Comparison of ENCODE assay signal across 23 cellular contexts in the genomic region with DNA sequence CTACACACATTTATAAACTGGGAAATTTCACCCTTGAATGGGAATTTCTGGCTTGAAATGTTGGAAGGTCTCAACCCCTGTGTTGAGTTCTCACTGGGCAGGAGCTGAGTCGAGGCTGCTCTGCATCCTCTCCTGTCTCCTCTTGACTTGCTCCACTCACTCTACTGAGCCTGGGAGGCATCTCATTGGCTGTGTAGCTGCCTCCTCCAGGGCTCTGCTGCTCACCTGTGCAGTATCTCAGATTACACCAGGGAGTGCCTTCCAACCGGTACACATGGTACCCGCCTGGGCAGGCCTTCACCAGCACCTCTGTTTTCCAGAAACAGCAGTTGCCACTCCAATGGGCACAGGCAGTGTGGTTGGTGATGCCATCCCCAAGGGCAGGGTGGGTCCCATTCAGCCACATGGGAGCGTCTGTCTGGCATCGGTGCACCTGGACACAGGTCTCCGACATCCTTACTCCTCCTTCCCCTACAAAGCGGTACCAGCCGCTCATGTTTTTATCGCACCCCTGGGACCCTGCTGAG. TPM values are rescaled to one million over a fixed set of nuclear protein-coding genes. Genes with fewer than 3 reads are reported as not detected.
A peak's percentile ranks its signal among the peaks of the same experiment; 100 is the strongest.
DNase-seq lines count a peak whose midpoint lies in the region; ATAC-seq, FAIRE-seq and TF ChIP-seq lines count a peak whose summit lies in the region.
"Had no signal": no experiment of that assay in that cellular context is flagged by ENCODE, and none has a peak within 500 bp of the region (broad histone marks: within the 10 kb centered on the region; RNA-seq: fewer than 3 reads in every experiment).

No MANE protein-coding gene starts in this region.

- H3K36me3 ChIP-seq in GM23338 (ENCODE audit: insufficient read depth): no peaks in the 10 kb centered on the region
- H3K36me3 ChIP-seq: BLaER1 treated with 17β-estradiol and CSF1 and Interleukin-3, amounts not matched to agents 10 nM and 100 nM had no signal

- FAIRE-seq in GM12891 (lab: Jason Lieb, UNC): no peak
- FAIRE-seq: GM12878, GM18507 had no signal

- peak overlapping the region; percentile 59; the same call in 1 of the 2 replicates for H2AFZ ChIP-seq in GM23338

- POLR2A ChIA-PET in CD4-positive, alpha-beta T cell (lab: Charles Lee): no interaction called here

- H3K27ac Mint-ChIP-seq in GM23338: no peak overlapping the region
- no peak overlapping the region for H3K27ac Mint-ChIP-seq in CD4-positive, alpha-beta T cell
- H3K27ac Mint-ChIP-seq: CD8-positive, alpha-beta memory T cell; HFFc6; T-cell had no signal

- H3K27me3 Mint-ChIP-seq in GM23338 (ENCODE audit: insufficient read depth, low read depth, poor library complexity): no peaks in the 10 kb centered on the region
- H3K27me3 Mint-ChIP-seq in CD4-positive, alpha-beta T cell: no peaks in the 10 kb centered on the region
- H3K27me3 Mint-ChIP-seq: T-cell had no signal

- CTCF ChIA-PET in CD4-positive, alpha-beta T cell (lab: Charles Lee): no interaction called here

- no peak overlapping the region for H3K4me3 Mint-ChIP-seq in GM23338
- no peak overlapping the region for H3K4me3 Mint-ChIP-seq in CD4-positive, alpha-beta T cell
- H3K4me3 Mint-ChIP-seq: CD8-positive, alpha-beta memory T cell; HFFc6; T-cell had no signal

- no peaks in the 10 kb centered on the region for H3F3A ChIP-seq in GM23338 (replicated peaks; ENCODE audit: low read depth)

- no peaks in the 10 kb centered on the region for H3K36me3 Mint-ChIP-seq in GM23338 (ENCODE audit: low read depth)
- no peaks in the 10 kb centered on the region for H3K36me3 Mint-ChIP-seq in CD4-positive, alpha-beta T cell (ENCODE audit: low read depth)
- H3K36me3 Mint-ChIP-seq: CD8-positive, alpha-beta memory T cell; T-cell had no signal

- no peak overlapping the region for H3K27ac ChIP-seq in GM23338 (ENCODE audit: low read depth)
- H3K27ac ChIP-seq in VCaP: peak overlapping the region; percentile 74
- H3K27ac ChIP-seq in CD4-positive, alpha-beta T cell (ENCODE audit: low read depth, low read length): no peak overlapping the region
- H3K27ac ChIP-seq: BLaER1 treated with 17β-estradiol and CSF1 and Interleukin-3, amounts not matched to agents 10 nM and 100 nM had no signal

- ATAC-seq in GM23338 (peak; percentile 83), GM21390 (IDR thresholded peaks at IDR 0.05; ENCODE audit: unreplicated experiment) (no peak)
- no peak for ATAC-seq in CD4-positive, alpha-beta T cell (ENCODE audit: poor library complexity)
- ATAC-seq: GM12878, PC-3, SK-N-SH treated with all-trans-retinoic acid at 6 μM for 48 hours, T-cell had no signal

- DNase-seq in DMS153 (lab: John Stamatoyannopoulos, UW): peak; percentile 84
- peak; percentile 9 for DNase-seq in GM23338 (ENCODE audit: low spot score)
- peak; percentile 37 for DNase-seq in NCI-H2171 (lab: John Stamatoyannopoulos, UW)
- DNase-seq in GM12891 (ENCODE audit: insufficient read length, low spot score): no peak
- DNase-seq in CD4-positive, alpha-beta T cell: no peak
- DNase-seq: CD8-positive, alpha-beta memory T cell; GF-D8; H7; HFFc6; KBM-7; NCI-H1930; PC-3; RPMI8226; SIG-M5; T-cell had no signal

- H3K9me3 Mint-ChIP-seq in GM23338: no peaks in the 10 kb centered on the region
- peaks cover 2% of the 10 kb centered on the region for H3K9me3 Mint-ChIP-seq in CD4-positive, alpha-beta T cell
- H3K9me3 Mint-ChIP-seq: T-cell had no signal

- intact Hi-C loops in CD4-positive, alpha-beta T cell (cut with DNase I, micrococcal nuclease): no loop called here

- H3K9me2 ChIP-seq in GM23338 (ENCODE audit: insufficient read depth): peaks cover 4% of the 10 kb centered on the region

- H4K20me1 ChIP-seq in GM23338 (replicated peaks; ENCODE audit: insufficient read depth): no peaks in the 10 kb centered on the region

- no peak overlapping the region for H3K4me3 ChIP-seq in GM23338
- H3K4me3 ChIP-seq: BLaER1 treated with 17β-estradiol and CSF1 and Interleukin-3, amounts not matched to agents 10 nM and 100 nM; GM12878 had no signal

- H3K27me3 ChIP-seq in GM23338 (ENCODE audit: insufficient read depth): no peaks in the 10 kb centered on the region
- no peaks in the 10 kb centered on the region for H3K27me3 ChIP-seq in CD4-positive, alpha-beta T cell (ENCODE audit: control insufficient read depth, insufficient read depth, low read length)
- H3K27me3 ChIP-seq: BLaER1 treated with 17β-estradiol and CSF1 and Interleukin-3, amounts not matched to agents 10 nM and 100 nM had no signal

- TF ChIP-seq POLR2A in GM12891 (IDR thresholded peaks at IDR 0.05; ENCODE audit: low read depth, low read length): no peak

- no peaks in the 10 kb centered on the region for H3K79me2 ChIP-seq in GM23338 (replicated peaks; ENCODE audit: insufficient read depth)

- H3K4me1 ChIP-seq in GM23338 (ENCODE audit: insufficient read depth): no peaks in the 10 kb centered on the region
- H3K4me1 ChIP-seq: BLaER1 treated with 17β-estradiol and CSF1 and Interleukin-3, amounts not matched to agents 10 nM and 100 nM had no signal

- 0 out of 3 replicates have a peak, but pooled peaks cover 2% of the 10 kb centered on the region for H3K4me1 Mint-ChIP-seq in GM23338
- H3K4me1 Mint-ChIP-seq in CD4-positive, alpha-beta T cell (ENCODE audit: low read depth): no peaks in the 10 kb centered on the region
- H3K4me1 Mint-ChIP-seq: CD8-positive, alpha-beta memory T cell; T-cell had no signal

- no peak for TF ChIP-seq CTCF in GM23338 (conservative IDR thresholded peaks at IDR 0.05; ENCODE audit: low read depth in 2 of 2)
- no peak for TF ChIP-seq CTCF in VCaP (conservative IDR thresholded peaks at IDR 0.05)
- no peak for TF ChIP-seq CTCF in CD4-positive, alpha-beta T cell (IDR thresholded peaks at IDR 0.05)

- no peaks in the 10 kb centered on the region for H3K9me3 ChIP-seq in CD4-positive, alpha-beta T cell (ENCODE audit: control insufficient read depth, low read length)
- H3K9me3 ChIP-seq: BLaER1 treated with 17β-estradiol and CSF1 and Interleukin-3, amounts not matched to agents 10 nM and 100 nM had no signal

- H3K4me2 ChIP-seq in GM23338: no peak overlapping the region
- H3K4me2 ChIP-seq: BLaER1 treated with 17β-estradiol and CSF1 and Interleukin-3, amounts not matched to agents 10 nM and 100 nM had no signal

TF ChIP-seq in GM12891, 5 proteins besides CTCF, POLR2A, EP300 and RAD21:
- TF ChIP-seq POU2F2 (IDR thresholded peaks at IDR 0.05; ENCODE audit: low read depth, low read length) (no peak), PAX5 (IDR thresholded peaks at IDR 0.05; ENCODE audit: insufficient read depth, low read length, severe bottlenecking) (no peak), POLR2AphosphoS5 (IDR thresholded peaks at IDR 0.05; ENCODE audit: low read depth, low read length) (no peak), TAF1 (IDR thresholded peaks at IDR 0.05; ENCODE audit: low read depth, low read length) (no peak), SPI1 (IDR thresholded peaks at IDR 0.05; ENCODE audit: low read depth, low read length) (no peak)
TF ChIP-seq in GM12891: peak in this region for 0.

RNA-seq across cellular contexts. Expression of a gene that starts 3.7 kb away (rescaled TPM):
- not detected in 2 replicates for total RNA-seq in GM23338 (2014; rRNA removed; shearing (Covaris generic))
- not detected in 2 replicates for polyA plus RNA-seq in GM23338 (2016; fragmentation: Nextera tagmentation; extraction: Ambion mirVana)
- not detected for polyA plus RNA-seq in GM12891 (2012; ENCODE audit: low read depth, missing spikeins)
- total RNA-seq in CD4-positive, alpha-beta T cell: not detected
- total RNA-seq: CD8-positive, alpha-beta memory T cell; Daoy; H7; HFFc6; NCI-H460; PC-3 had no signal
- polyA plus RNA-seq: CD8-positive, alpha-beta memory T cell; GM12878 had no signal

RNA-seq across cellular contexts. Expression of a gene that starts 28.9 kb away (rescaled TPM):
- not detected in 2 replicates for total RNA-seq in GM23338 (2014; rRNA removed; shearing (Covaris generic))
- not detected in 2 replicates for polyA plus RNA-seq in GM23338 (2016; fragmentation: Nextera tagmentation; extraction: Ambion mirVana)
- not detected for polyA plus RNA-seq in GM12891 (2012; ENCODE audit: low read depth, missing spikeins)
- not detected for total RNA-seq in CD4-positive, alpha-beta T cell
- total RNA-seq: CD8-positive, alpha-beta memory T cell; Daoy; GM12878; H7; HFFc6; NCI-H460; PC-3; T-cell had no signal
- polyA plus RNA-seq: CD8-positive, alpha-beta memory T cell; GM12878 had no signal

Comparison
In these comparisons a context has a peak if more than half of its experiments do, and no peak if none do; other contexts are left out.
1. DNase-seq: peak in DMS153 (single experiment), GM23338 (single experiment) and NCI-H2171 (single experiment); none in GM12891 (single experiment) and CD4-positive, alpha-beta T cell (0 of 10).